In the genomic region with DNA sequence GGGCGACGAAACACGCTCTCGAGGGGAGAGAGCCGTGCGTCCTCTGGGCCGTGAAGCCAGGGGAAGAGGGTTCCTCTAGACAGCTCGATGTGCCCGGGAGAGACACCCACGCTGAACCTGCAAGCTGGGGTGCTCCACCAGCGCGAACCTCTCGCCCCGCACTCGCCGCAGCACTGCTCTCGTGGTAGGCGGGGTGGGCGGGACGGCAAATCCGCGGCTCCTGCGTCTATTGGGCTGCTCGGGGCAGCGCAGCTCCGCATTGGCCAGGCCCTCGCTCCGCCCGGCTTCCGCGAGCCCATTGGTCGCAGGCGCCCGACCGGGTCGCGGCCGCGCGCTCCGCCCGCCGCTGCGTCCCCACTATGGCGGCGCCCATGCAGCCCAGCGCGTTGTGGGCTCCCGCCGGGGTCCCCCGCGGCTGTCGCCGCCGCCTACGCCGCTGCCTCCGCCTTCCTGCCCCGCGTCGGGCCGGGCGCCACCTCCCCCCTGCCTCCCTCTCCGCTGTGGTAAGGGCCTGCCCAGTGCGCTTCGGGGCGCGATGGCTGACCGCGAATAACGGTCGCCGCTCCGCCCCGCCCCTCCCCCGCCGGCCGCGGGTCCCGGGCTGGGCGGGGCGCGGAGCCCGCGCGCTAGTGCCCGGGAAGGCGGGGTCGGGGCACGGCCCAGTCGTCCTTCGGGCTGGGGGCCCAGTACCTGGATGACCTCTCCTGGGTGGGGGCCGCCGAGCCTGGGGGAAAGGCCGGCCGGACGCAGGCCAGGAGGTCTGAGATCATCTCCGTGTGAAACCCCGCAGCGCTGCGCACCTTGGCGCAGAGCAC, we compare ENCODE assay signal across 8 cellular contexts. TPM values are rescaled to one million over a fixed set of nuclear protein-coding genes. Genes with fewer than 3 reads are reported as not detected.
DNase-seq lines count a peak whose midpoint lies in the region; ATAC-seq and TF ChIP-seq lines count a peak whose summit lies in the region.

A gene with protein sequence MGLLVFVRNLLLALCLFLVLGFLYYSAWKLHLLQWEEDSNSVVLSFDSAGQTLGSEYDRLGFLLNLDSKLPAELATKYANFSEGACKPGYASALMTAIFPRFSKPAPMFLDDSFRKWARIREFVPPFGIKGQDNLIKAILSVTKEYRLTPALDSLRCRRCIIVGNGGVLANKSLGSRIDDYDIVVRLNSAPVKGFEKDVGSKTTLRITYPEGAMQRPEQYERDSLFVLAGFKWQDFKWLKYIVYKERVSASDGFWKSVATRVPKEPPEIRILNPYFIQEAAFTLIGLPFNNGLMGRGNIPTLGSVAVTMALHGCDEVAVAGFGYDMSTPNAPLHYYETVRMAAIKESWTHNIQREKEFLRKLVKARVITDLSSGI (plus strand): TSS at position 346 of the 815 bp plus-strand sequence. CDS start 28,727 bp downstream, outside the sequence.

- DNase-seq in BJ (ENCODE audit: low read depth) (peak; percentile 49), NCI-H69 (lab: John Stamatoyannopoulos, UW) (peak; percentile 92), cortex of kidney (lab: John Stamatoyannopoulos, UW) (peak; percentile 42), left lung (peak; percentile 93 to 96)
- peak; percentile 94 for DNase-seq in activated CD4-positive, alpha-beta T cell treated with anti-CD3 and anti-CD28 coated beads, Interleukin-2, amount 10 ng/mL, durations not matched to agents 7 days and 5 days
- peak; percentile 92 for DNase-seq in stimulated activated CD4-positive, alpha-beta T cell treated with anti-CD3 and anti-CD28 coated beads, Interleukin-2, amount 100 ng/mL, for 4 hours (ENCODE audit: low read depth)

- no peaks in the 10 kb centered on the region for H3K27me3 Mint-ChIP-seq in activated CD4-positive, alpha-beta T cell treated with anti-CD3 and anti-CD28 coated beads, Interleukin-2, amount 10 ng/mL, durations not matched to agents 7 days and 5 days

- H3K36me3 ChIP-seq in BJ (ENCODE audit: control insufficient read depth, insufficient read depth, low read length) (peaks cover 14% of the 10 kb centered on the region), left lung (peaks cover 0 to 28% of the 10 kb centered on the region in 2 donors)

- POLR2A ChIA-PET in BJ (lab: Charles Lee): no interaction called here
- POLR2A ChIA-PET in activated CD4-positive, alpha-beta T cell treated with anti-CD3 and anti-CD28 coated beads, Interleukin-2, amount 10 ng/mL, durations not matched to agents 7 days and 5 days (lab: Charles Lee): interaction anchor here (0.6 to 0.9 kb wide), 3 partner anchors 33 to 56 kb away, joined by 3 to 4 read pairs (median 3); no protein-coding TSS in a partner anchor

- intact Hi-C loops in left lung (cut with DNase I): no loop called here

- peaks cover 6 to 29% of the 10 kb centered on the region in 2 donors for H3K4me1 ChIP-seq in left lung

- ATAC-seq in GM19324 (IDR thresholded peaks at IDR 0.05; ENCODE audit: low FRiP score, unreplicated experiment): peak; percentile 96
- peak; percentile 95 for ATAC-seq in HG03460 (IDR thresholded peaks at IDR 0.05; ENCODE audit: unreplicated experiment)
- peak; percentile 95 for ATAC-seq in left lung

- H3K4me3 Mint-ChIP-seq in activated CD4-positive, alpha-beta T cell treated with anti-CD3 and anti-CD28 coated beads, Interleukin-2, amount 10 ng/mL, durations not matched to agents 7 days and 5 days: peak within 1 kb of the TSS; percentile 93

- H3K4me3 ChIP-seq in BJ (ENCODE audit: low read depth, low read length): peak within 1 kb of the TSS; percentile 69
- peak within 1 kb of the TSS; percentile 82 to 86 for H3K4me3 ChIP-seq in left lung

- H3K9me3 ChIP-seq in left lung: no peaks in the 10 kb centered on the region

- H3K27ac ChIP-seq in left lung: peak within 1 kb of the TSS; percentile 61 to 76

- H3K36me3 Mint-ChIP-seq in activated CD4-positive, alpha-beta T cell treated with anti-CD3 and anti-CD28 coated beads, Interleukin-2, amount 10 ng/mL, durations not matched to agents 7 days and 5 days (ENCODE audit: low read depth): peaks cover 40% of the 10 kb centered on the region

- H3K27ac Mint-ChIP-seq in activated CD4-positive, alpha-beta T cell treated with anti-CD3 and anti-CD28 coated beads, Interleukin-2, amount 10 ng/mL, durations not matched to agents 7 days and 5 days: peak within 1 kb of the TSS; percentile 88

- H3K27me3 ChIP-seq in BJ (ENCODE audit: control insufficient read depth, insufficient read depth, low read length) (no peaks in the 10 kb centered on the region), left lung (no peaks in the 10 kb centered on the region)

- peaks cover 44% of the 10 kb centered on the region for H3K4me1 Mint-ChIP-seq in activated CD4-positive, alpha-beta T cell treated with anti-CD3 and anti-CD28 coated beads, Interleukin-2, amount 10 ng/mL, durations not matched to agents 7 days and 5 days

- no peak for TF ChIP-seq CTCF in BJ (IDR thresholded peaks at IDR 0.05; ENCODE audit: insufficient read depth, low read depth, low read length)
- TF ChIP-seq CTCF in left lung (IDR thresholded peaks at IDR 0.05): no peak

- H3K9me3 Mint-ChIP-seq in activated CD4-positive, alpha-beta T cell treated with anti-CD3 and anti-CD28 coated beads, Interleukin-2, amount 10 ng/mL, durations not matched to agents 7 days and 5 days: no peaks in the 10 kb centered on the region

- CTCF ChIA-PET in BJ (lab: Yijun Ruan, JAX): interaction anchor here (0.6 to 0.9 kb wide), 3 partner anchors 8 to 228 kb away, joined by 3 to 4 read pairs (median 4); no protein-coding TSS in a partner anchor
- CTCF ChIA-PET in activated CD4-positive, alpha-beta T cell treated with anti-CD3 and anti-CD28 coated beads, Interleukin-2, amount 10 ng/mL, durations not matched to agents 7 days and 5 days (lab: Charles Lee): interaction anchor here (0.8 kb wide), 1 partner anchor 194 kb away, joined by 3 read pairs; no protein-coding TSS in a partner anchor

RNA-seq across cellular contexts. Expression of the gene that starts here (rescaled TPM):
- 13.0 and 24.2 TPM in 2 replicates for polyA plus RNA-seq in BJ (2011; rRNA removed)
- polyA minus RNA-seq in BJ (2011; rRNA and poly(A)+ RNA removed): 28.4 and 30.3 TPM in 2 replicates
- total RNA-seq in activated CD4-positive, alpha-beta T cell treated with anti-CD3 and anti-CD28 coated beads, Interleukin-2, amount 10 ng/mL, durations not matched to agents 7 days and 5 days: 10 to 100 TPM; 23.7 to 24.3 TPM
- 10 to 100 TPM; 18.9 to 23.2 TPM for total RNA-seq in left lung

Comparison
In these comparisons a context has a peak if more than half of its experiments do, and no peak if none do; other contexts are left out.
1. Peak in every context shown above with its lines: DNase-seq, ATAC-seq, H3K4me3 ChIP-seq and H3K27ac ChIP-seq.
2. DNase-seq: peak in every context shown above with its lines; median percentile 94 in left lung; 94 in activated CD4-positive, alpha-beta T cell treated with anti-CD3 and anti-CD28 coated beads, Interleukin-2, amount 10 ng/mL, durations not matched to agents 7 days and 5 days; 92 in NCI-H69; 92 in stimulated activated CD4-positive, alpha-beta T cell treated with anti-CD3 and anti-CD28 coated beads, Interleukin-2, amount 100 ng/mL, for 4 hours; 49 in BJ; 42 in cortex of kidney.